ENCODE assay signal across 19 cellular contexts in genomic region chr21:35993875-35994490, GRCh38.
DNase-seq lines count a peak whose midpoint lies in the region; FAIRE-seq and TF ChIP-seq lines count a peak whose summit lies in the region.
"Had no signal": no experiment of that assay in that cellular context is flagged by ENCODE, and none has a peak within 500 bp of the region (broad histone marks: within the 10 kb centered on the region; RNA-seq: fewer than 3 reads in every experiment).

No MANE protein-coding gene starts in this region.

- H3K27me3 ChIP-seq in KMS-11 (ENCODE audit: insufficient read depth, low read depth), result peaks cover 16% of the 10 kb centered on the region
- H3K27me3 ChIP-seq in H1 (replicated peaks in 1 of 4; ENCODE audit: control insufficient read depth in 3 of 4, extremely low read depth in 1 of 4, insufficient read depth in 3 of 4, low read length in 3 of 4), result no peaks in the 10 kb centered on the region; a peak in 1 of 7 replicates

- no peak overlapping the region for H3K18ac ChIP-seq in H1 (ENCODE audit: extremely low read depth, low read length)

- H3K9ac ChIP-seq in KMS-11, result no peak overlapping the region
- no peak overlapping the region for H3K9ac ChIP-seq in H1 (replicated peaks in 1 of 4; ENCODE audit: extremely low read depth in 1 of 4, low read depth in 3 of 4, low read length in 3 of 4)

- no peaks in the 10 kb centered on the region for H3K36me3 Mint-ChIP-seq in type B pancreatic cell
- no peaks in the 10 kb centered on the region for H3K36me3 Mint-ChIP-seq in activated naive CD8-positive, alpha-beta T cell treated with anti-CD3 and anti-CD28 coated beads for 36 hours
- H3K36me3 Mint-ChIP-seq: CD4-positive, alpha-beta memory T cell had no signal

- TF ChIP-seq CTCF in HEK293 (tag by site-specific recombination; IDR thresholded peaks at IDR 0.05), result no peak
- no peak for TF ChIP-seq CTCF in KMS-11 (conservative IDR thresholded peaks at IDR 0.05; ENCODE audit: low read depth, low read length)
- no peak for TF ChIP-seq CTCF in H1 (IDR thresholded peaks at IDR 0.05; ENCODE audit: control extremely low read depth in 1 of 3, insufficient read depth in 1 of 3, low read depth in 1 of 3, low read length in 3 of 3)
- TF ChIP-seq CTCF in GM20000 (IDR thresholded peaks at IDR 0.05; ENCODE audit: extremely low read depth, missing control alignments), result no peak
- no peak for TF ChIP-seq CTCF in type B pancreatic cell (conservative IDR thresholded peaks at IDR 0.05)

- no peak for TF ChIP-seq EP300 in H1 (IDR thresholded peaks at IDR 0.05; ENCODE audit: borderline replicate concordance in 1 of 2, low read depth in 2 of 2, low read length in 2 of 2)

- CTCF ChIA-PET in HEK293 (lab: Yijun Ruan, JAX), result interaction anchor here (0.6 to 0.7 kb wide), 2 partner anchors 16 to 276 kb away, joined by 4 to 7 read pairs; no protein-coding TSS in a partner anchor
- CTCF ChIA-PET in H1 (lab: Charles Lee; ENCODE audit: partially characterized antibody), result no interaction called here

- no peaks in the 10 kb centered on the region for H3K9me3 ChIP-seq in HEK293 (ENCODE audit: control insufficient read depth, insufficient read depth, low read depth, low read length)
- 0 out of 4 replicates have a peak, but pooled peaks cover 0 to 3% of the 10 kb centered on the region in 2 experiments for H3K9me3 ChIP-seq in H1 (ENCODE audit: insufficient read depth in 2 of 2, low read depth in 1 of 2, low read length in 1 of 2)
- H3K9me3 ChIP-seq: A549 had no signal

- H3K79me1 ChIP-seq in H1 (ENCODE audit: low read depth, low read length), result no peaks in the 10 kb centered on the region

- H3K27me3 Mint-ChIP-seq in type B pancreatic cell, result peaks cover 11% of the 10 kb centered on the region
- peaks cover 26% of the 10 kb centered on the region for H3K27me3 Mint-ChIP-seq in activated naive CD8-positive, alpha-beta T cell treated with anti-CD3 and anti-CD28 coated beads for 36 hours

- no peaks in the 10 kb centered on the region for H3K79me2 ChIP-seq in KMS-11 (ENCODE audit: insufficient read depth, low read depth)
- no peaks in the 10 kb centered on the region for H3K79me2 ChIP-seq in H1 (ENCODE audit: control insufficient read depth in 1 of 2, insufficient read depth in 2 of 2, low read length in 2 of 2)

- no peak overlapping the region for H4K91ac ChIP-seq in H1 (replicated peaks; ENCODE audit: insufficient read length, low read length)

- H4K5ac ChIP-seq in H1 (ENCODE audit: insufficient read length, low read depth, low read length), result no peak overlapping the region

- no peak overlapping the region for H2BK12ac ChIP-seq in H1 (ENCODE audit: low read depth, low read length)

- POLR2A ChIA-PET in HEK293 (lab: Yijun Ruan, JAX), result interaction anchor here (0.6 kb wide), 1 partner anchor 65 kb away, joined by 3 read pairs; no protein-coding TSS in a partner anchor
- POLR2A ChIA-PET in H1 (lab: Charles Lee; ENCODE audit: partially characterized antibody), result no interaction called here

- H2BK5ac ChIP-seq in H1 (ENCODE audit: low read depth, low read length), result no peak overlapping the region; the same call in 1 of the 2 replicates

- H4K20me1 ChIP-seq in KMS-11 (ENCODE audit: insufficient read depth) (no peaks in the 10 kb centered on the region), H1 (replicated peaks in 1 of 2; ENCODE audit: control insufficient read depth in 1 of 2, insufficient read depth in 2 of 2, low read length in 2 of 2) (peaks cover 0 to 2% of the 10 kb centered on the region in 2 experiments)

- no peak for DNase-seq in H1 (ENCODE audit: low read depth in 1 of 2, low spot score in 2 of 2)
- no peak for DNase-seq in GM20000 (ENCODE audit: low spot score)
- no peak for DNase-seq in type B pancreatic cell (ENCODE audit: extremely low spot score, unreplicated experiment)
- no peak for DNase-seq in activated naive CD8-positive, alpha-beta T cell treated with anti-CD3 and anti-CD28 coated beads for 36 hours
- DNase-seq: 8988T; C1 segment of cervical spinal cord; Calu3; CD4-positive, alpha-beta memory T cell; COR-L47; DMS53; DMS79 treated with DMSO at 0.1 percent for 48 hours; GF-D8; GOT3; H7; HCEC 1CT had no signal

- H3K23me2 ChIP-seq in H1 (ENCODE audit: low read depth, low read length), result peaks cover 17% of the 10 kb centered on the region; the same call in 1 of the 2 replicates

- no peaks in the 10 kb centered on the region for H3K36me3 ChIP-seq in HEK293 (ENCODE audit: control insufficient read depth in 2 of 2, insufficient read depth in 1 of 2, low read length in 2 of 2)
- no peaks in the 10 kb centered on the region for H3K36me3 ChIP-seq in KMS-11 (ENCODE audit: insufficient read depth)
- no peaks in the 10 kb centered on the region for H3K36me3 ChIP-seq in H1 (ENCODE audit: control insufficient read depth in 2 of 4, insufficient read depth in 4 of 4, low read length in 3 of 4)

- H2BK20ac ChIP-seq in H1 (ENCODE audit: low read length), result no peak overlapping the region

- no peak overlapping the region for H2BK15ac ChIP-seq in H1 (ENCODE audit: low read length)

- H2BK120ac ChIP-seq in H1 (replicated peaks; ENCODE audit: low read depth, low read length), result no peak overlapping the region

- H3K27ac ChIP-seq in HEK293 (ENCODE audit: extremely low read depth, low read depth, low read length), result no peak overlapping the region
- H3K27ac ChIP-seq in KMS-11, result no peak overlapping the region
- H3K27ac ChIP-seq in H1 (ENCODE audit: low read depth, low read length), result no peak overlapping the region
- H3K27ac ChIP-seq: A549 had no signal

- H3K4me3 ChIP-seq in HEK293 (ENCODE audit: low read depth, low read length) (no peak overlapping the region), KMS-11 (IDR thresholded peaks at IDR 0.05; ENCODE audit: insufficient read depth, low read depth, low read length) (no peak overlapping the region), H1 (ENCODE audit: extremely low read depth in 1 of 4, insufficient read depth in 2 of 4, low read depth in 3 of 4, low read length in 4 of 4) (no peak overlapping the region)
- H3K4me3 ChIP-seq: A549 had no signal

- H3K4me1 ChIP-seq in HEK293 (ENCODE audit: control insufficient read depth, insufficient read depth, low read length), result no peaks in the 10 kb centered on the region
- peaks cover 32% of the 10 kb centered on the region for H3K4me1 ChIP-seq in KMS-11 (ENCODE audit: low read depth, poor library complexity, severe bottlenecking)
- H3K4me1 ChIP-seq in H1 (replicated peaks in 1 of 4; ENCODE audit: control insufficient read depth in 3 of 4, insufficient read depth in 4 of 4, low read length in 3 of 4), result no peaks in the 10 kb centered on the region
- H3K4me1 ChIP-seq: A549 had no signal

- H3K4ac ChIP-seq in H1 (replicated peaks; ENCODE audit: insufficient read length, low read depth, low read length), result peak overlapping the region; percentile 12

- H3K4me2 ChIP-seq in KMS-11 (peak overlapping the region; percentile 65; the same call in 1 of the 2 replicates), H1 (ENCODE audit: insufficient read depth in 1 of 2, low read depth in 2 of 2, low read length in 2 of 2) (no peak overlapping the region)
- H3K4me2 ChIP-seq: A549 had no signal

- no peak overlapping the region for H3K4me3 Mint-ChIP-seq in type B pancreatic cell
- no peak overlapping the region for H3K4me3 Mint-ChIP-seq in activated naive CD8-positive, alpha-beta T cell treated with anti-CD3 and anti-CD28 coated beads for 36 hours
- H3K4me3 Mint-ChIP-seq: CD4-positive, alpha-beta memory T cell had no signal

- H3K23ac ChIP-seq in H1 (ENCODE audit: insufficient read length), result no peak overlapping the region

- peak overlapping the region; percentile 24; the same call in 1 of the 2 replicates for H2AK5ac ChIP-seq in H1 (ENCODE audit: low read depth, low read length)

- 74 to 100% methylated on average over 2 to 3 of the region's 3 CpGs for WGBS in H1 (ENCODE audit: extremely low coverage in 1 of 2, insufficient coverage in 1 of 2, insufficient read length in 1 of 2, insufficient replicate concordance in 2 of 2, low coverage in 1 of 2, low lambda C conversion rate in 2 of 2, missing lambda C conversion rate in 1 of 2), 2 experiments

- H2AFZ ChIP-seq in KMS-11 (ENCODE audit: low read depth) (no peak overlapping the region), H1 (ENCODE audit: low read length) (no peak overlapping the region)

- no peak for FAIRE-seq in H1 (lab: Jason Lieb, UNC)
- FAIRE-seq: A549, GM18507 had no signal

- no peak overlapping the region for H3K27ac Mint-ChIP-seq in type B pancreatic cell
- no peak overlapping the region for H3K27ac Mint-ChIP-seq in activated naive CD8-positive, alpha-beta T cell treated with anti-CD3 and anti-CD28 coated beads for 36 hours
- H3K27ac Mint-ChIP-seq: CD4-positive, alpha-beta memory T cell had no signal

- peak overlapping the region; percentile 74 for H3K56ac ChIP-seq in H1 (replicated peaks; ENCODE audit: insufficient read length, low read depth, low read length)

- H3K4me1 Mint-ChIP-seq in type B pancreatic cell (ENCODE audit: unreplicated experiment), result peaks cover 4% of the 10 kb centered on the region
- peaks cover 20% of the 10 kb centered on the region for H3K4me1 Mint-ChIP-seq in activated naive CD8-positive, alpha-beta T cell treated with anti-CD3 and anti-CD28 coated beads for 36 hours

- no peak for TF ChIP-seq RAD21 in H1 (IDR thresholded peaks at IDR 0.05 in 1 of 2, conservative IDR thresholded peaks at IDR 0.05 in 1 of 2; ENCODE audit: low read depth in 2 of 2, low read length in 2 of 2)

- no peak overlapping the region for H3K14ac ChIP-seq in H1 (ENCODE audit: insufficient read length)

- TF ChIP-seq POLR2A in H1 (IDR thresholded peaks at IDR 0.05; ENCODE audit: control extremely low read depth in 1 of 2, low read depth in 2 of 2, low read length in 2 of 2), result no peak

- H3K9me3 Mint-ChIP-seq in type B pancreatic cell, result no peaks in the 10 kb centered on the region
- H3K9me3 Mint-ChIP-seq in activated naive CD8-positive, alpha-beta T cell treated with anti-CD3 and anti-CD28 coated beads for 36 hours, result no peaks in the 10 kb centered on the region

- H4K8ac ChIP-seq in H1 (ENCODE audit: extremely low read depth, insufficient read depth, low read length), result no peak overlapping the region

TF ChIP-seq in H1, 55 proteins besides CTCF, POLR2A, EP300 and RAD21 (continues in another document):
- TF ChIP-seq NRF1 (IDR thresholded peaks at IDR 0.05; ENCODE audit: low read depth, low read length), result no peak
- no peak for TF ChIP-seq RXRA (IDR thresholded peaks at IDR 0.05; ENCODE audit: insufficient read depth, low read depth, low read length)
- no peak for TF ChIP-seq POLR2AphosphoS5 (IDR thresholded peaks at IDR 0.05; ENCODE audit: low read depth, low read length)
- TF ChIP-seq SIX5 (IDR thresholded peaks at IDR 0.05; ENCODE audit: low read depth, low read length), result no peak
- TF ChIP-seq CREB1 (IDR thresholded peaks at IDR 0.05), result no peak
- TF ChIP-seq, protein P1, sequence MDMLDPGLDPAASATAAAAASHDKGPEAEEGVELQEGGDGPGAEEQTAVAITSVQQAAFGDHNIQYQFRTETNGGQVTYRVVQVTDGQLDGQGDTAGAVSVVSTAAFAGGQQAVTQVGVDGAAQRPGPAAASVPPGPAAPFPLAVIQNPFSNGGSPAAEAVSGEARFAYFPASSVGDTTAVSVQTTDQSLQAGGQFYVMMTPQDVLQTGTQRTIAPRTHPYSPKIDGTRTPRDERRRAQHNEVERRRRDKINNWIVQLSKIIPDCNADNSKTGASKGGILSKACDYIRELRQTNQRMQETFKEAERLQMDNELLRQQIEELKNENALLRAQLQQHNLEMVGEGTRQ (IDR thresholded peaks at IDR 0.05; ENCODE audit: low read length), result no peak
- no peak for TF ChIP-seq SRF (IDR thresholded peaks at IDR 0.05; ENCODE audit: low read depth, low read length)
